In the genomic region with DNA sequence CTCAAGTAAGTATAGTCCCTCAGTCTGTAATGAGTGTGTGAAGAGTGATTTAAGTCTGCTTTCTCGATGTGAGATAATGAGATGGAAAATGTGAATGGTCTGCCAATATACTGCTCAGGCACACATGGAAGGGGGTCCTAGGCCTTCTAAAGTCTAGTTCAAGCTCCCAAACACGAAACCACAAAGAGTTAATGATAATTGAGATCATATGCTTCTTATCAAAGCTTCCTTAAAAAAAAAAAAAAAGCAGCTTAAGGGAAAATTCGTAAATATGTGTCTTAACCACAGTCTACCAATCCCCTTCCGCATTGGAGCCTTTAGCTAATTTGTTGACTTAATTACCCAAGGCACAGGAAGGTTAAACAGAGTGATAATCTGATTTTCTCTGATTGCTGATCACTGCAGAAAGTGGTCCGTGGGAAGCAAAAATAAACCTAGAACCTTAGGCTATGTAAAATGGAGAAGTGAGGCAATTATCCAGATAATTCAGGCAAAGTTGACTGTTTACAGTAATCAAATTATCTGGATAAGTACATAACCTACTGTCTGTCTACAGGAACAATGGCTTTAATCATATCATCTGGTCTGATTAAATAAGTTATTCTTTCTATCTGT, we compare ENCODE assay signal across 18 cellular contexts.
DNase-seq lines count a peak whose midpoint lies in the region; ATAC-seq and TF ChIP-seq lines count a peak whose summit lies in the region.
"Had no signal": no experiment of that assay in that cellular context is flagged by ENCODE, and none has a peak within 500 bp of the region (broad histone marks: within the 10 kb centered on the region; RNA-seq: fewer than 3 reads in every experiment).

No MANE protein-coding gene starts in this region.

- H3K4me3 ChIP-seq in SJCRH30 = no peak overlapping the region
- H3K4me3 ChIP-seq: K562, Peyer's patch had no signal

- TF ChIP-seq CTCF in mesothelial cell of epicardium (IDR thresholded peaks at IDR 0.05; ENCODE audit: unreplicated experiment) = no peak

- H3K4me1 Mint-ChIP-seq in mesothelial cell of epicardium = peaks cover 6% of the 10 kb centered on the region
- no peaks in the 10 kb centered on the region for H3K4me1 Mint-ChIP-seq in activated T-helper 17 cell treated with anti-CD3 and anti-CD28 coated beads, Interleukin-2, amount 50 U/mL, for 72 hours

- no peaks in the 10 kb centered on the region for H3K27me3 ChIP-seq in SJCRH30
- H3K27me3 ChIP-seq: Peyer's patch had no signal

- H3K27ac Mint-ChIP-seq in mesothelial cell of epicardium = peak overlapping the region; percentile 43
- no peak overlapping the region for H3K27ac Mint-ChIP-seq in activated T-helper 17 cell treated with anti-CD3 and anti-CD28 coated beads, Interleukin-2, amount 50 U/mL, for 72 hours

- H3K9me3 Mint-ChIP-seq in mesothelial cell of epicardium = no peaks in the 10 kb centered on the region
- peaks cover 4% of the 10 kb centered on the region for H3K9me3 Mint-ChIP-seq in activated T-helper 17 cell treated with anti-CD3 and anti-CD28 coated beads, Interleukin-2, amount 50 U/mL, for 72 hours

- H3K27me3 Mint-ChIP-seq in mesothelial cell of epicardium (ENCODE audit: low read depth) = no peaks in the 10 kb centered on the region
- H3K27me3 Mint-ChIP-seq in activated T-helper 17 cell treated with anti-CD3 and anti-CD28 coated beads, Interleukin-2, amount 50 U/mL, for 72 hours = no peaks in the 10 kb centered on the region

- no peak overlapping the region for H3K27ac ChIP-seq in SJCRH30
- H3K27ac ChIP-seq: Peyer's patch had no signal

- H3K4me3 Mint-ChIP-seq in mesothelial cell of epicardium = no peak overlapping the region
- H3K4me3 Mint-ChIP-seq in activated T-helper 17 cell treated with anti-CD3 and anti-CD28 coated beads, Interleukin-2, amount 50 U/mL, for 72 hours = no peak overlapping the region

- DNase-seq in D341Med (ENCODE audit: low spot score) = peak; percentile 32
- peak; percentile 46 for DNase-seq in NCI-H82 (lab: John Stamatoyannopoulos, UW)
- no peak for DNase-seq in mesothelial cell of epicardium (ENCODE audit: low spot score in 2 of 2, unreplicated experiment in 2 of 2)
- no peak for DNase-seq in SJCRH30
- DNase-seq in NCI-H2196 (lab: John Stamatoyannopoulos, UW; ENCODE audit: unreplicated experiment) = no peak
- DNase-seq: ACHN, AML-193, COR-L47, NCI-H1417, NCI-H1930, NCI-H2171, NCI-H446 treated with DMSO at 0.1 percent for 48 hours, Peyer's patch, Right ventricle myocardium superior had no signal

- H3K4me1 ChIP-seq in SJCRH30 = no peaks in the 10 kb centered on the region
- H3K4me1 ChIP-seq: Peyer's patch had no signal

- H3K36me3 ChIP-seq in SJCRH30 = no peaks in the 10 kb centered on the region
- H3K36me3 ChIP-seq: Peyer's patch had no signal

- H3K36me3 Mint-ChIP-seq in mesothelial cell of epicardium = no peaks in the 10 kb centered on the region
- H3K36me3 Mint-ChIP-seq in activated T-helper 17 cell treated with anti-CD3 and anti-CD28 coated beads, Interleukin-2, amount 50 U/mL, for 72 hours (ENCODE audit: low read depth) = no peaks in the 10 kb centered on the region

- ATAC-seq in SK-N-SH treated with all-trans-retinoic acid at 6 μM for 48 hours (peak; percentile 43), GM21737 (IDR thresholded peaks at IDR 0.05; ENCODE audit: unreplicated experiment) (no peak)
- ATAC-seq in activated T-helper 17 cell treated with anti-CD3 and anti-CD28 coated beads, Interleukin-2, amount 50 U/mL, for 72 hours (replicated peaks) = no peak
- ATAC-seq: K562 had no signal

- H3K9me3 ChIP-seq in SJCRH30 (replicated peaks) = no peaks in the 10 kb centered on the region
- H3K9me3 ChIP-seq: Peyer's patch had no signal

TF ChIP-seq in SK-N-SH treated with all-trans-retinoic acid at 6 μM for 48 hours, 23 proteins besides CTCF, POLR2A, EP300 and RAD21 (continues in another document):
- TF ChIP-seq ZNF70 (CRISPR knock-in tag; IDR thresholded peaks at IDR 0.05) (peak; percentile 78), RARB (CRISPR knock-in tag; IDR thresholded peaks at IDR 0.05) (no peak), ISL1 (CRISPR knock-in tag; IDR thresholded peaks at IDR 0.05) (peak; percentile 66), TCF4 (CRISPR knock-in tag; IDR thresholded peaks at IDR 0.05; ENCODE audit: borderline replicate concordance) (peak; percentile 84), PPARA (CRISPR knock-in tag; IDR thresholded peaks at IDR 0.05; ENCODE audit: borderline replicate concordance) (peak; percentile 48; the same call in 1 of the 2 replicates), BACH2 (CRISPR knock-in tag; IDR thresholded peaks at IDR 0.05; ENCODE audit: borderline replicate concordance) (no peak), TOX (CRISPR knock-in tag; IDR thresholded peaks at IDR 0.05; ENCODE audit: borderline replicate concordance) (no peak), ZFP3 (CRISPR knock-in tag; IDR thresholded peaks at IDR 0.05) (no peak), GLIS3 (CRISPR knock-in tag; IDR thresholded peaks at IDR 0.05) (no peak; the same call in 1 of the 2 replicates), ZC3H10 (CRISPR knock-in tag; IDR thresholded peaks at IDR 0.05) (peak; percentile 86), ZFP30 (CRISPR knock-in tag; IDR thresholded peaks at IDR 0.05) (0 out of 2 replicates have a peak, but pooled peaks have one; percentile 21), ARNTL (CRISPR knock-in tag; IDR thresholded peaks at IDR 0.05; ENCODE audit: borderline replicate concordance, low read depth) (no peak), ESRRG (CRISPR knock-in tag; IDR thresholded peaks at IDR 0.05) (0 out of 2 replicates have a peak, but pooled peaks have one; percentile 52), OSR1 (CRISPR knock-in tag; IDR thresholded peaks at IDR 0.05) (no peak), CSDC2 (CRISPR knock-in tag; IDR thresholded peaks at IDR 0.05) (no peak)
- TF ChIP-seq, protein P1, sequence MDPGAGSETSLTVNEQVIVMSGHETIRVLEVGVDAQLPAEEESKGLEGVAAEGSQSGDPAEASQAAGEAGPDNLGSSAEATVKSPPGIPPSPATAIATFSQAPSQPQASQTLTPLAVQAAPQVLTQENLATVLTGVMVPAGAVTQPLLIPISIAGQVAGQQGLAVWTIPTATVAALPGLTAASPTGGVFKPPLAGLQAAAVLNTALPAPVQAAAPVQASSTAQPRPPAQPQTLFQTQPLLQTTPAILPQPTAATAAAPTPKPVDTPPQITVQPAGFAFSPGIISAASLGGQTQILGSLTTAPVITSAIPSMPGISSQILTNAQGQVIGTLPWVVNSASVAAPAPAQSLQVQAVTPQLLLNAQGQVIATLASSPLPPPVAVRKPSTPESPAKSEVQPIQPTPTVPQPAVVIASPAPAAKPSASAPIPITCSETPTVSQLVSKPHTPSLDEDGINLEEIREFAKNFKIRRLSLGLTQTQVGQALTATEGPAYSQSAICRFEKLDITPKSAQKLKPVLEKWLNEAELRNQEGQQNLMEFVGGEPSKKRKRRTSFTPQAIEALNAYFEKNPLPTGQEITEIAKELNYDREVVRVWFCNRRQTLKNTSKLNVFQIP (CRISPR knock-in tag; IDR thresholded peaks at IDR 0.05; ENCODE audit: borderline replicate concordance, low read depth) = 0 out of 2 replicates have a peak, but pooled peaks have one; percentile 39
- TF ChIP-seq, protein P2, sequence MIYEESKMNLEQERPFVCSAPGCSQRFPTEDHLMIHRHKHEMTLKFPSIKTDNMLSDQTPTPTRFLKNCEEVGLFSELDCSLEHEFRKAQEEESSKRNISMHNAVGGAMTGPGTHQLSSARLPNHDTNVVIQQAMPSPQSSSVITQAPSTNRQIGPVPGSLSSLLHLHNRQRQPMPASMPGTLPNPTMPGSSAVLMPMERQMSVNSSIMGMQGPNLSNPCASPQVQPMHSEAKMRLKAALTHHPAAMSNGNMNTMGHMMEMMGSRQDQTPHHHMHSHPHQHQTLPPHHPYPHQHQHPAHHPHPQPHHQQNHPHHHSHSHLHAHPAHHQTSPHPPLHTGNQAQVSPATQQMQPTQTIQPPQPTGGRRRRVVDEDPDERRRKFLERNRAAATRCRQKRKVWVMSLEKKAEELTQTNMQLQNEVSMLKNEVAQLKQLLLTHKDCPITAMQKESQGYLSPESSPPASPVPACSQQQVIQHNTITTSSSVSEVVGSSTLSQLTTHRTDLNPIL (CRISPR knock-in tag; IDR thresholded peaks at IDR 0.05; ENCODE audit: low read depth) = no peak
- TF ChIP-seq, protein P3, sequence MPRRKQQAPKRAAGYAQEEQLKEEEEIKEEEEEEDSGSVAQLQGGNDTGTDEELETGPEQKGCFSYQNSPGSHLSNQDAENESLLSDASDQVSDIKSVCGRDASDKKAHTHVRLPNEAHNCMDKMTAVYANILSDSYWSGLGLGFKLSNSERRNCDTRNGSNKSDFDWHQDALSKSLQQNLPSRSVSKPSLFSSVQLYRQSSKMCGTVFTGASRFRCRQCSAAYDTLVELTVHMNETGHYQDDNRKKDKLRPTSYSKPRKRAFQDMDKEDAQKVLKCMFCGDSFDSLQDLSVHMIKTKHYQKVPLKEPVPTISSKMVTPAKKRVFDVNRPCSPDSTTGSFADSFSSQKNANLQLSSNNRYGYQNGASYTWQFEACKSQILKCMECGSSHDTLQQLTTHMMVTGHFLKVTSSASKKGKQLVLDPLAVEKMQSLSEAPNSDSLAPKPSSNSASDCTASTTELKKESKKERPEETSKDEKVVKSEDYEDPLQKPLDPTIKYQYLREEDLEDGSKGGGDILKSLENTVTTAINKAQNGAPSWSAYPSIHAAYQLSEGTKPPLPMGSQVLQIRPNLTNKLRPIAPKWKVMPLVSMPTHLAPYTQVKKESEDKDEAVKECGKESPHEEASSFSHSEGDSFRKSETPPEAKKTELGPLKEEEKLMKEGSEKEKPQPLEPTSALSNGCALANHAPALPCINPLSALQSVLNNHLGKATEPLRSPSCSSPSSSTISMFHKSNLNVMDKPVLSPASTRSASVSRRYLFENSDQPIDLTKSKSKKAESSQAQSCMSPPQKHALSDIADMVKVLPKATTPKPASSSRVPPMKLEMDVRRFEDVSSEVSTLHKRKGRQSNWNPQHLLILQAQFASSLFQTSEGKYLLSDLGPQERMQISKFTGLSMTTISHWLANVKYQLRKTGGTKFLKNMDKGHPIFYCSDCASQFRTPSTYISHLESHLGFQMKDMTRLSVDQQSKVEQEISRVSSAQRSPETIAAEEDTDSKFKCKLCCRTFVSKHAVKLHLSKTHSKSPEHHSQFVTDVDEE (CRISPR knock-in tag; IDR thresholded peaks at IDR 0.05) = peak; percentile 87

Comparison
In these comparisons a context has a peak if more than half of its experiments do, and no peak if none do; other contexts are left out.
1. DNase-seq: peak in D341Med (single experiment) and NCI-H82 (single experiment); none in mesothelial cell of epicardium (0 of 2), SJCRH30 (0 of 2) and NCI-H2196 (single experiment).